Comparison of ENCODE assay signal across 1 cellular context in genomic region chr4:75940692-75941253, GRCh38.
A peak's percentile ranks its signal among the peaks of the same experiment; 100 is the strongest.
TF ChIP-seq lines count a peak whose summit lies in the region.

TSS of gene NAAA (minus strand) at chr4:75941013. CDS start at chr4:75940949, 64 bp downstream.

TF ChIP-seq in K562, 482 proteins besides CTCF, POLR2A, EP300 and RAD21 (continued from another document):
- TF ChIP-seq ZMIZ1 (IDR thresholded peaks at IDR 0.05; ENCODE audit: low read depth in 2 of 2, low read length in 2 of 2) = no peak
- peak; percentile 67 for TF ChIP-seq ZFX (CRISPR knock-in tag; IDR thresholded peaks at IDR 0.05)
- TF ChIP-seq TAF15 (IDR thresholded peaks at IDR 0.05; ENCODE audit: low read depth, low read length) = no peak
- peak; percentile 46; the same call in 1 of the 2 replicates for TF ChIP-seq ARID4B (CRISPR knock-in tag; IDR thresholded peaks at IDR 0.05)
- TF ChIP-seq NR4A1 (CRISPR knock-in tag; IDR thresholded peaks at IDR 0.05) = no peak
- no peak for TF ChIP-seq NR4A1 (tag; IDR thresholded peaks at IDR 0.05)
- TF ChIP-seq HMG20A (CRISPR knock-in tag; conservative IDR thresholded peaks at IDR 0.05) = no peak
- TF ChIP-seq ZC3H8 (IDR thresholded peaks at IDR 0.05) = no peak
- TF ChIP-seq USF1 (CRISPR knock-in tag; IDR thresholded peaks at IDR 0.05) = no peak
- TF ChIP-seq ARNT (IDR thresholded peaks at IDR 0.05) = no peak
- TF ChIP-seq ZNF76 (CRISPR knock-in tag; IDR thresholded peaks at IDR 0.05; ENCODE audit: borderline replicate concordance) = no peak
- TF ChIP-seq GTF2E2 (tag; IDR thresholded peaks at IDR 0.05) = no peak
- no peak; the same call in 1 of the 2 replicates for TF ChIP-seq ETS1 (conservative IDR thresholded peaks at IDR 0.05; ENCODE audit: control insufficient read depth, low read depth, low read length)
- TF ChIP-seq SMARCA4 (IDR thresholded peaks at IDR 0.05) = no peak
- no peak for TF ChIP-seq ZNF589 (CRISPR knock-in tag; IDR thresholded peaks at IDR 0.05; ENCODE audit: low read depth)
